Comparison of ENCODE assay signal across 9 cellular contexts in the genomic region with DNA sequence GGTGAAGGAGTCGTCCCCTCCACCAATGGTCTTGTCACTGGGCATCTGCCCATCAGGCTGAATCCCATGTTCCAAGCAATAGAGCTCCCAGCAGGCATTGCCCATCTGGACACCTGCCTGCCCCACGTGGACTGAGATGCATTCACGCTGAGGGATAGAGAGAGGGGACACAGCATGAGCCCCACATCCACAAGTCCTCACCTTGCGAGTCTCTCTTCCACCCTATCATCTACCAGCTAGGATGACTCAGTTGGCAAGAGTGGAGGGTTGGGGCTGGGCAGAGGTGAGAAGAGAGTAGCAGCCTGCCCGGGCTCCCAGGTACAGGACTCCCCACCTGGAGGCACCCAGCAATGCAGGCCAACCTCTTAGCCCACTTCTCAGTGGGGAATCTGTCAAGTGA. TPM values are rescaled to one million over a fixed set of nuclear protein-coding genes. Genes with fewer than 3 reads are reported as not detected.
DNase-seq lines count a peak whose midpoint lies in the region; ATAC-seq and TF ChIP-seq lines count a peak whose summit lies in the region.
"Had no signal": no experiment of that assay in that cellular context is flagged by ENCODE, and none has a peak within 500 bp of the region (broad histone marks: within the 10 kb centered on the region; RNA-seq: fewer than 3 reads in every experiment).

No MANE protein-coding gene starts in this region.

- intact Hi-C loops in posterior vena cava (cut with DNase I), result no loop called here

- ATAC-seq in HG03095 (IDR thresholded peaks at IDR 0.05; ENCODE audit: unreplicated experiment) (no peak), GM18873 (IDR thresholded peaks at IDR 0.05; ENCODE audit: low FRiP score, unreplicated experiment) (no peak), HG02973 (IDR thresholded peaks at IDR 0.05; ENCODE audit: unreplicated experiment) (no peak)

- CTCF ChIA-PET in RWPE1 (lab: Yijun Ruan, JAX), result interaction anchor here (1.4 to 2.5 kb wide), 3 partner anchors 26 to 46 kb away, joined by 7 to 22 read pairs (median 19); a partner anchor contains a TSS

- H3K9me3 Mint-ChIP-seq in chondrocyte (ENCODE audit: low read depth), result no peaks in the 10 kb centered on the region

- peaks cover 64% of the 10 kb centered on the region for H3K4me1 Mint-ChIP-seq in chondrocyte (ENCODE audit: low read depth)

- peak overlapping the region; percentile 86 for H3K27ac Mint-ChIP-seq in chondrocyte (ENCODE audit: unreplicated experiment)

- DNase-seq in RWPE1 (ENCODE audit: low spot score), result peak; percentile 45
- DNase-seq in chondrocyte (ENCODE audit: low spot score), result no peak
- peak; percentile 72 for DNase-seq in posterior vena cava (ENCODE audit: low spot score)
- DNase-seq in GM19240 (ENCODE audit: insufficient read length, low spot score), result no peak

- peak overlapping the region; percentile 98 for H3K27ac ChIP-seq in RWPE1

- TF ChIP-seq CTCF in RWPE1 (conservative IDR thresholded peaks at IDR 0.05; ENCODE audit: low read depth) (no peak), chondrocyte (IDR thresholded peaks at IDR 0.05) (no peak)

- peaks cover 9% of the 10 kb centered on the region for H3K27me3 Mint-ChIP-seq in chondrocyte (ENCODE audit: low read depth)

- peak overlapping the region; percentile 68 for H3K4me3 Mint-ChIP-seq in chondrocyte (ENCODE audit: unreplicated experiment)

- no peaks in the 10 kb centered on the region for H3K36me3 Mint-ChIP-seq in chondrocyte (ENCODE audit: low read depth)

- peak overlapping the region; percentile 66; the same call in 1 of the 2 replicates for H3K4me3 ChIP-seq in GM08714 (ENCODE audit: low read length)

- POLR2A ChIA-PET in RWPE1 (lab: Yijun Ruan, JAX; ENCODE audit: low non-redundant PET), result interaction anchor here (0.6 to 4.9 kb wide), 6 partner anchors 21 to 319 kb away, joined by 3 to 35 read pairs (median 6); a partner anchor contains a TSS

RNA-seq across cellular contexts. Expression of a gene that starts 1.0 kb away (rescaled TPM):
- total RNA-seq in chondrocyte (not detected in 3 replicates), posterior vena cava (not detected)
- total RNA-seq: mucosa of descending colon had no signal

RNA-seq across cellular contexts. Expression of a gene that starts 1.6 kb away (rescaled TPM):
- total RNA-seq in chondrocyte, result 9.4 to 19.7 TPM (median 11.5 TPM) in 3 replicates
- total RNA-seq in posterior vena cava, result 10 to 100 TPM; 25.6 to 25.9 TPM

RNA-seq across cellular contexts. Expression of a gene that starts 6.8 kb away (rescaled TPM):
- total RNA-seq in chondrocyte (24.4 to 32.0 TPM (median 25.9 TPM) in 3 replicates), posterior vena cava (10 to 100 TPM; 15.8 to 16.5 TPM)

RNA-seq across cellular contexts. Expression of a gene that starts 6.8 kb away (rescaled TPM):
- 2.9 to 7.3 TPM (median 3.0 TPM) in 3 replicates for total RNA-seq in chondrocyte
- total RNA-seq in posterior vena cava, result 1 to 10 TPM; 5.3 to 7.5 TPM

RNA-seq across cellular contexts. Expression of a gene that starts 22.5 kb away (rescaled TPM):
- total RNA-seq in chondrocyte (27.9 to 38.0 TPM (median 35.9 TPM) in 3 replicates), posterior vena cava (10 to 100 TPM; 11.5 to 24.2 TPM)

Comparison
In these comparisons a context has a peak if more than half of its experiments do, and no peak if none do; other contexts are left out.
1. DNase-seq: peak in RWPE1 (single experiment) and posterior vena cava (single experiment); none in chondrocyte (single experiment) and GM19240 (single experiment).